ENCODE assay signal across 9 cellular contexts in genomic region chr3:109809513-109809912, GRCh38.
"Had no signal": no experiment of that assay in that cellular context is flagged by ENCODE, and none has a peak within 500 bp of the region (broad histone marks: within the 10 kb centered on the region; RNA-seq: fewer than 3 reads in every experiment).

No MANE protein-coding gene starts in this region.

- ATAC-seq: HCT116, HepG2 had no signal

- H3K27me3 Mint-ChIP-seq: IgD-negative memory B cell had no signal

- H3K36me3 ChIP-seq: HAP-1 had no signal

- H3K27ac ChIP-seq: GM23248, HL-60 had no signal

- H3K4me1 ChIP-seq: HAP-1 had no signal

- H3K9me3 ChIP-seq: HAP-1 had no signal

- H3K36me3 Mint-ChIP-seq: IgD-negative memory B cell had no signal

- H3K4me3 Mint-ChIP-seq: IgD-negative memory B cell had no signal

- H3K4me3 ChIP-seq: GM23248, HAP-1 had no signal

- DNase-seq: GM23248, GOT3, H7, KBM-7 had no signal

- H3K27ac Mint-ChIP-seq: IgD-negative memory B cell had no signal
